ENCODE assay signal across 24 cellular contexts in genomic region chr5:93956006-93956405, GRCh38.
DNase-seq lines count a peak whose midpoint lies in the region; ATAC-seq, FAIRE-seq and TF ChIP-seq lines count a peak whose summit lies in the region.
"Had no signal": no experiment of that assay in that cellular context is flagged by ENCODE, and none has a peak within 500 bp of the region (broad histone marks: within the 10 kb centered on the region; RNA-seq: fewer than 3 reads in every experiment).

No MANE protein-coding gene starts in this region.

- dilution Hi-C loops in keratinocyte (cut with MboI; ENCODE audit: extremely low pct_ligation_motif_present, low sequenced_read_pairs) = no loop called here

- ATAC-seq in GM18861 (IDR thresholded peaks at IDR 0.05; ENCODE audit: unreplicated experiment) = no peak

- no peak overlapping the region for H3K27ac ChIP-seq in keratinocyte (ENCODE audit: control insufficient read depth, insufficient read depth, low read length)
- H3K27ac ChIP-seq in trophoblast cell (ENCODE audit: low read depth, low read length) = no peak overlapping the region
- H3K27ac ChIP-seq in esophagus muscularis mucosa (replicated peaks in 1 of 4) = no peak overlapping the region
- H3K27ac ChIP-seq in SJCRH30 = no peak overlapping the region
- H3K27ac ChIP-seq: BLaER1 had no signal

- H3K9me3 ChIP-seq in keratinocyte (ENCODE audit: control insufficient read depth, low read depth, low read length) (no peaks in the 10 kb centered on the region), trophoblast cell (ENCODE audit: insufficient read depth, low read depth, low read length) (no peaks in the 10 kb centered on the region), esophagus muscularis mucosa (no peaks in the 10 kb centered on the region), SJCRH30 (replicated peaks) (no peaks in the 10 kb centered on the region)
- H3K9me3 ChIP-seq: BE2C, BLaER1 had no signal

- no peaks in the 10 kb centered on the region for H3K4me1 ChIP-seq in keratinocyte (ENCODE audit: control insufficient read depth, extremely low read depth, insufficient read depth, low read length)
- peaks cover 0 to 5% of the 10 kb centered on the region in 2 experiments for H3K4me1 ChIP-seq in trophoblast cell (ENCODE audit: control insufficient read depth in 1 of 2, insufficient read depth in 2 of 2, low read length in 2 of 2)
- H3K4me1 ChIP-seq in esophagus muscularis mucosa = no peaks in the 10 kb centered on the region
- H3K4me1 ChIP-seq in SJCRH30 = no peaks in the 10 kb centered on the region
- H3K4me1 ChIP-seq: BLaER1 had no signal

- no peak overlapping the region for H2BK5ac ChIP-seq in trophoblast cell (ENCODE audit: low read depth, low read length, poor library complexity)

- H2AFZ ChIP-seq in keratinocyte (ENCODE audit: control insufficient read depth, low read length) = no peak overlapping the region
- no peak overlapping the region for H2AFZ ChIP-seq in trophoblast cell (ENCODE audit: insufficient read depth, low read length, poor library complexity)

- peak; percentile 2 for DNase-seq in bronchial epithelial cell (ENCODE audit: low read depth)
- DNase-seq in keratinocyte (ENCODE audit: low read depth, low spot score) = no peak
- DNase-seq in trophoblast cell = peak; percentile 88 to 95
- DNase-seq in esophagus muscularis mucosa (ENCODE audit: extremely low spot score) = no peak
- no peak for DNase-seq in SJCRH30
- DNase-seq: 8988T; ACHN; BE2C; C1 segment of cervical spinal cord; CD4-positive, alpha-beta memory T cell; CD4-positive, CD25-positive, alpha-beta regulatory T cell; CD8-positive, alpha-beta memory T cell; COR-L47; DMS 273 treated with DMSO at 0.1 percent for 48 hours; DMS153; DMS53; DMS79; DND-41; EL; GDM1 had no signal

- H2BK120ac ChIP-seq in trophoblast cell (ENCODE audit: insufficient read depth, low read length, poor library complexity) = no peak overlapping the region

- no peaks in the 10 kb centered on the region for H4K20me1 ChIP-seq in keratinocyte (ENCODE audit: control insufficient read depth, extremely low read depth, insufficient read depth, low read length)
- H4K20me1 ChIP-seq: BLaER1 had no signal

- no peak overlapping the region for H3K18ac ChIP-seq in trophoblast cell (ENCODE audit: low read length)

- H4K12ac ChIP-seq in trophoblast cell (ENCODE audit: low read depth, low read length) = no peak overlapping the region

- H3K4me2 ChIP-seq in keratinocyte (ENCODE audit: control insufficient read depth, extremely low read depth, insufficient read depth, low read depth, low read length) (no peak overlapping the region), trophoblast cell (ENCODE audit: low read length) (no peak overlapping the region)
- H3K4me2 ChIP-seq: BLaER1 had no signal

- TF ChIP-seq CTCF in bronchial epithelial cell (IDR thresholded peaks at IDR 0.05; ENCODE audit: insufficient read depth, low read length, severe bottlenecking) (no peak), keratinocyte (optimal IDR thresholded peaks at IDR 0.05 in 1 of 3, IDR thresholded peaks at IDR 0.05 in 1 of 3, conservative IDR thresholded peaks at IDR 0.05 in 1 of 3; ENCODE audit: extremely low read depth in 1 of 3, insufficient read depth in 2 of 3, low read length in 3 of 3) (no peak), esophagus muscularis mucosa (IDR thresholded peaks at IDR 0.05) (no peak)

- H3K9me1 ChIP-seq in keratinocyte (ENCODE audit: control insufficient read depth, extremely low read depth, insufficient read depth, low read length) = no peaks in the 10 kb centered on the region

- no peak for TF ChIP-seq POLR2A in esophagus muscularis mucosa (IDR thresholded peaks at IDR 0.05; ENCODE audit: low read depth)

- no peaks in the 10 kb centered on the region for H3K79me2 ChIP-seq in keratinocyte (ENCODE audit: control insufficient read depth, insufficient read depth, low read length)
- no peaks in the 10 kb centered on the region for H3K79me2 ChIP-seq in trophoblast cell (ENCODE audit: control insufficient read depth, insufficient read depth, low read length, poor library complexity)

- H3K23ac ChIP-seq in trophoblast cell (ENCODE audit: low read length) = no peak overlapping the region

- no peak overlapping the region for H2BK12ac ChIP-seq in trophoblast cell (ENCODE audit: low read length)

- no peak overlapping the region for H2AK5ac ChIP-seq in trophoblast cell (ENCODE audit: low read length)

- TF ChIP-seq EP300 in esophagus muscularis mucosa (IDR thresholded peaks at IDR 0.05) = no peak

- H3K9ac ChIP-seq in keratinocyte (ENCODE audit: control insufficient read depth, extremely low read depth, insufficient read depth, low read length) (no peak overlapping the region), trophoblast cell (ENCODE audit: low read length) (no peak overlapping the region)
- H3K9ac ChIP-seq: BLaER1 had no signal

- WGBS in trophoblast cell (ENCODE audit: extremely low coverage, insufficient coverage, insufficient read length) = no CpG with 5 or more reads among the region's 2 CpGs
- 97% methylated on average over 2 of the region's 2 CpGs for WGBS in esophagus muscularis mucosa

- no peak overlapping the region for H4K8ac ChIP-seq in trophoblast cell (ENCODE audit: low read depth, low read length)

- FAIRE-seq in bronchial epithelial cell (lab: Jason Lieb, UNC) (no peak), keratinocyte (lab: Jason Lieb, UNC) (peak; percentile 49)
- FAIRE-seq: GM12891, GM19239 had no signal

- H3K36me3 ChIP-seq in bronchial epithelial cell (ENCODE audit: control insufficient read depth, insufficient read depth, low read length) (no peaks in the 10 kb centered on the region), keratinocyte (ENCODE audit: control insufficient read depth in 2 of 2, extremely low read depth in 1 of 2, insufficient read depth in 2 of 2, low read length in 2 of 2) (no peaks in the 10 kb centered on the region), trophoblast cell (ENCODE audit: control insufficient read depth in 1 of 2, insufficient read depth in 2 of 2, low read length in 2 of 2) (no peaks in the 10 kb centered on the region), esophagus muscularis mucosa (peaks cover 0 to 8% (median 2%) of the 10 kb centered on the region in 4 donors), SJCRH30 (no peaks in the 10 kb centered on the region; the same call in 1 of the 2 replicates)
- H3K36me3 ChIP-seq: BE2C had no signal

- no peak overlapping the region for H3K14ac ChIP-seq in trophoblast cell (ENCODE audit: low read length)

- H3K27me3 ChIP-seq in bronchial epithelial cell (ENCODE audit: control insufficient read depth, insufficient read depth, low read length) (no peaks in the 10 kb centered on the region), keratinocyte (ENCODE audit: control insufficient read depth, extremely low read depth, insufficient read depth, low read length) (no peaks in the 10 kb centered on the region), trophoblast cell (ENCODE audit: insufficient read depth, low read length) (no peaks in the 10 kb centered on the region), esophagus muscularis mucosa (no peaks in the 10 kb centered on the region), SJCRH30 (no peaks in the 10 kb centered on the region)
- H3K27me3 ChIP-seq: BE2C, BLaER1 had no signal

- H3K4me3 ChIP-seq in bronchial epithelial cell (ENCODE audit: low read depth, low read length) (no peak overlapping the region), keratinocyte (ENCODE audit: control insufficient read depth in 2 of 3, extremely low read depth in 1 of 3, insufficient read depth in 2 of 3, low read depth in 1 of 3, low read length in 3 of 3) (no peak overlapping the region), trophoblast cell (ENCODE audit: low read depth, low read length) (no peak overlapping the region), esophagus muscularis mucosa (no peak overlapping the region), SJCRH30 (no peak overlapping the region)
- H3K4me3 ChIP-seq: BLaER1 had no signal

- no peak overlapping the region for H3K4ac ChIP-seq in trophoblast cell (ENCODE audit: low read depth, low read length)

- intact Hi-C loops in esophagus muscularis mucosa (cut with DNase I) = no loop called here

- no peak overlapping the region for H4K91ac ChIP-seq in trophoblast cell (ENCODE audit: low read depth, low read length)

- no peaks in the 10 kb centered on the region for H3K79me1 ChIP-seq in trophoblast cell (ENCODE audit: low read length)

Comparison
In these comparisons a context has a peak if more than half of its experiments do, and no peak if none do; other contexts are left out.
1. DNase-seq: peak in bronchial epithelial cell (single experiment) and trophoblast cell (2 of 2); none in keratinocyte (single experiment), esophagus muscularis mucosa (single experiment) and SJCRH30 (0 of 2).